ENCODE assay signal across 7 cellular contexts in the genomic region with DNA sequence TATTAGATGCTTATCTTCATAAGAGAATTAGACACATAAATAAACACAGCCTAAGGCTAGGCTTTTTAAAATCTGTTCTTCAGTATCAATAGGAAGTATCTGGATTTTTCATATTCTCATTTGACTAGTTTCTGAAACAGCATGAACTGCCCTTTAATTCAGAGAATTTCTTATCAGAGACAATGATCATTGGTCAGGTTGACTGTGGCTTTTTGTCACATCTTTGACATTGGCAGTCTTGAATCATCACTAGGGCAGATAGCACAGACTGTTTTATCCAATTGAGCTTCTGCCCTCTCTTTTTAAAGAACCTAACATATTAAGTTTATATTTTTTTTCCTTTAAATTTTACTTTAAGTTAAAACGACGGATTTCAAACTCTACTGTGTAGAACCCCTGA.
"Had no signal": no experiment of that assay in that cellular context is flagged by ENCODE, and none has a peak within 500 bp of the region (broad histone marks: within the 10 kb centered on the region; RNA-seq: fewer than 3 reads in every experiment).

No MANE protein-coding gene starts in this region.

- H3K9me3 Mint-ChIP-seq: IgD-negative memory B cell had no signal

- H3K4me3 ChIP-seq: K562 had no signal

- ATAC-seq: HepG2, K562 had no signal

- DNase-seq: IMR-90, KG1 had no signal

- H3K27ac ChIP-seq: HL-60 had no signal

- FAIRE-seq: HepG2, HTR-8/SVneo, K562 had no signal

- H3K4me1 Mint-ChIP-seq: IgD-negative memory B cell had no signal

- H3K27ac Mint-ChIP-seq: IgD-negative memory B cell had no signal

- H3K27me3 Mint-ChIP-seq: IgD-negative memory B cell had no signal

- H3K4me3 Mint-ChIP-seq: IgD-negative memory B cell had no signal
